35 cellular contexts compared by ENCODE assay signal in genomic region chr2:124713969-124714368, GRCh38.
"Had no signal": no experiment of that assay in that cellular context is flagged by ENCODE, and none has a peak within 500 bp of the region (broad histone marks: within the 10 kb centered on the region; RNA-seq: fewer than 3 reads in every experiment).

No MANE protein-coding gene starts in this region.

- H3K27ac ChIP-seq: adrenal gland, ascending aorta, body of pancreas, brain microvascular endothelial cell, breast epithelium, cardiac muscle cell had no signal

- H3K27me3 ChIP-seq: adrenal gland, ascending aorta, body of pancreas, brain microvascular endothelial cell, breast epithelium, cardiac muscle cell had no signal

- H3K36me3 ChIP-seq: adrenal gland, ascending aorta, brain microvascular endothelial cell, breast epithelium, cardiac muscle cell had no signal

- ATAC-seq: activated naive CD4-positive, alpha-beta T cell treated with anti-CD3 and anti-CD28 coated beads, Interleukin-2, amount 50 U/mL, for 72 hours; activated naive CD8-positive, alpha-beta T cell treated with anti-CD3 and anti-CD28 coated beads, Interleukin-2, amount 50 U/mL, for 24 hours; activated T-cell treated with anti-CD3 and anti-CD28 coated beads, Interleukin-2, amount 50 U/mL, for 4 hours; activated T-cell treated with anti-CD3 and anti-CD28 coated beads, Interleukin-2, amount 50 U/mL, for 72 hours; activated T-helper 17 cell treated with anti-CD3 and anti-CD28 coated beads, Interleukin-2, amount 50 U/mL, for 72 hours; body of pancreas had no signal

- H3K9me3 ChIP-seq: adrenal gland, ascending aorta, body of pancreas, breast epithelium had no signal

- FAIRE-seq: astrocyte, bronchial epithelial cell had no signal

- DNase-seq: activated effector memory CD4-positive, alpha-beta T cell treated with anti-CD3 and anti-CD28 coated beads, Interleukin-2, amount 50 U/mL, for 16 hours; activated effector memory CD4-positive, alpha-beta T cell treated with Interleukin-2 at 50 U/mL for 16 hours; activated gamma-delta T cell; activated gamma-delta T cell treated with Interleukin-2 at 50 U/mL for 16 hours; activated naive CD4-positive, alpha-beta T cell; activated naive CD4-positive, alpha-beta T cell treated with anti-CD3 and anti-CD28 coated beads for 36 hours; activated naive CD4-positive, alpha-beta T cell treated with anti-CD3 and anti-CD28 coated beads, Interleukin-2, amount 10 ng/mL, durations not matched to agents 7 days and 5 days; activated naive CD4-positive, alpha-beta T cell treated with anti-CD3 and anti-CD28 coated beads, Interleukin-2, amount 50 U/mL, for 16 hours; activated naive CD4-positive, alpha-beta T cell treated with Interleukin-2 at 50 U/mL for 16 hours; activated naive CD8-positive, alpha-beta T cell treated with anti-CD3 and anti-CD28 coated beads for 36 hours; activated naive CD8-positive, alpha-beta T cell treated with anti-CD3 and anti-CD28 coated beads, Interleukin-2, amount 10 ng/mL, durations not matched to agents 7 days and 5 days; activated naive CD8-positive, alpha-beta T cell treated with anti-CD3 and anti-CD28 coated beads, Interleukin-2, amount 50 U/mL, for 24 hours; activated T-cell treated with anti-CD3 and anti-CD28 coated beads for 4 hours; activated T-cell treated with anti-CD3 and anti-CD28 coated beads, Interleukin-2, amount 50 U/mL, for 1 hour; activated T-cell treated with anti-CD3 and anti-CD28 coated beads, Interleukin-2, amount 50 U/mL, for 24 hours; activated T-cell treated with anti-CD3 and anti-CD28 coated beads, Interleukin-2, amount 50 U/mL, for 4 hours; activated T-cell treated with anti-CD3 and anti-CD28 coated beads, Interleukin-2, amount 50 U/mL, for 48 hours; activated T-cell treated with anti-CD3 and anti-CD28 coated beads, Interleukin-2, amount 50 U/mL, for 72 hours; adrenal gland; amniotic stem cell; amygdala; anterior cingulate cortex; aorta; body of pancreas; brain microvascular endothelial cell; caudate nucleus; central memory CD4-positive, alpha-beta T cell; cerebellar nuclear complex had no signal

- H3K4me1 ChIP-seq: adrenal gland, ascending aorta, body of pancreas, breast epithelium had no signal

- H3K4me3 ChIP-seq: adrenal gland, ascending aorta, body of pancreas, breast epithelium, cardiac muscle cell had no signal
